Comparison of ENCODE assay signal across 26 cellular contexts in genomic region chr5:164394686-164395187, GRCh38.
"Had no signal": no experiment of that assay in that cellular context is flagged by ENCODE, and none has a peak within 500 bp of the region (broad histone marks: within the 10 kb centered on the region; RNA-seq: fewer than 3 reads in every experiment).

No MANE protein-coding gene starts in this region.

- H3K4me1 Mint-ChIP-seq: activated CD4-positive, alpha-beta memory T cell treated with anti-CD3 and anti-CD28 coated beads, Interleukin-2, amount 10 ng/mL, durations not matched to agents 7 days and 5 days; activated CD4-positive, alpha-beta T cell treated with anti-CD3 and anti-CD28 coated beads, Interleukin-2, amount 10 ng/mL, durations not matched to agents 24 days and 14 days; naive thymus-derived CD8-positive, alpha-beta T cell had no signal

- H3K4me3 ChIP-seq: body of pancreas, cardiac muscle cell, esophagus squamous epithelium, gastroesophageal sphincter, left ventricle myocardium inferior, neural progenitor cell, testis had no signal

- H3K4me1 ChIP-seq: body of pancreas, esophagus squamous epithelium, gastroesophageal sphincter, left ventricle myocardium inferior, testis had no signal

- H3K27ac ChIP-seq: body of pancreas, cardiac muscle cell, esophagus squamous epithelium, gastroesophageal sphincter, left ventricle myocardium inferior, neural progenitor cell, testis had no signal

- H3K27me3 ChIP-seq: body of pancreas, cardiac muscle cell, esophagus squamous epithelium, gastroesophageal sphincter, neural progenitor cell, testis had no signal

- DNase-seq: activated CD4-positive, alpha-beta memory T cell treated with anti-CD3 and anti-CD28 coated beads, Interleukin-2, amount 10 ng/mL, durations not matched to agents 7 days and 5 days; activated CD4-positive, alpha-beta T cell treated with anti-CD3 and anti-CD28 coated beads, Interleukin-2, amount 10 ng/mL, durations not matched to agents 24 days and 14 days; activated effector memory CD4-positive, alpha-beta T cell treated with Interleukin-2 at 50 U/mL for 16 hours; activated naive CD4-positive, alpha-beta T cell treated with anti-CD3 and anti-CD28 coated beads for 36 hours; activated T-cell treated with anti-CD3 and anti-CD28 coated beads, Interleukin-2, amount 50 U/mL, for 72 hours; anterior cingulate cortex; body of pancreas; cortex of kidney; endodermal cell; esophagus squamous epithelium; head of caudate nucleus; hypothalamus; left ventricle myocardium inferior; mammary epithelial cell; naive thymus-derived CD8-positive, alpha-beta T cell; small intestine; stimulated activated CD4-positive, alpha-beta T cell treated with anti-CD3 and anti-CD28 coated beads, Interleukin-15, amount 100 ng/mL, for 24 hours; stimulated activated naive CD4-positive, alpha-beta T cell; testis had no signal

- H3K4me3 Mint-ChIP-seq: activated CD4-positive, alpha-beta memory T cell treated with anti-CD3 and anti-CD28 coated beads, Interleukin-2, amount 10 ng/mL, durations not matched to agents 7 days and 5 days; activated CD4-positive, alpha-beta T cell treated with anti-CD3 and anti-CD28 coated beads, Interleukin-2, amount 10 ng/mL, durations not matched to agents 24 days and 14 days; activated naive CD4-positive, alpha-beta T cell treated with anti-CD3 and anti-CD28 coated beads for 36 hours; activated T-cell treated with anti-CD3 and anti-CD28 coated beads, Interleukin-2, amount 50 U/mL, for 72 hours; endodermal cell; mesothelial cell of epicardium; naive thymus-derived CD8-positive, alpha-beta T cell; neural progenitor cell; type B pancreatic cell had no signal

- H3K9me3 ChIP-seq: body of pancreas, esophagus squamous epithelium, gastroesophageal sphincter, left ventricle myocardium inferior, testis had no signal

- H3K9me3 Mint-ChIP-seq: activated CD4-positive, alpha-beta T cell treated with anti-CD3 and anti-CD28 coated beads, Interleukin-2, amount 10 ng/mL, durations not matched to agents 24 days and 14 days; endodermal cell; mesothelial cell of epicardium; neural progenitor cell; type B pancreatic cell had no signal

- H3K27me3 Mint-ChIP-seq: activated CD4-positive, alpha-beta memory T cell treated with anti-CD3 and anti-CD28 coated beads, Interleukin-2, amount 10 ng/mL, durations not matched to agents 7 days and 5 days; activated CD4-positive, alpha-beta T cell treated with anti-CD3 and anti-CD28 coated beads, Interleukin-2, amount 10 ng/mL, durations not matched to agents 24 days and 14 days; naive thymus-derived CD8-positive, alpha-beta T cell; type B pancreatic cell had no signal

- H3K36me3 Mint-ChIP-seq: mesothelial cell of epicardium, neural progenitor cell, type B pancreatic cell had no signal

- ATAC-seq: activated CD4-positive, CD25-positive, alpha-beta regulatory T cell treated with anti-CD3 and anti-CD28 coated beads, Interleukin-2, amount 50 U/mL, for 24 hours; activated T-cell treated with anti-CD3 and anti-CD28 coated beads, Interleukin-2, amount 50 U/mL, for 72 hours; body of pancreas; gastroesophageal sphincter; naive thymus-derived CD8-positive, alpha-beta T cell; sciatic nerve had no signal

- H3K36me3 ChIP-seq: cardiac muscle cell, esophagus squamous epithelium, gastroesophageal sphincter, left ventricle myocardium inferior, neural progenitor cell had no signal

- H3K27ac Mint-ChIP-seq: activated CD4-positive, alpha-beta memory T cell treated with anti-CD3 and anti-CD28 coated beads, Interleukin-2, amount 10 ng/mL, durations not matched to agents 7 days and 5 days; activated CD4-positive, alpha-beta T cell treated with anti-CD3 and anti-CD28 coated beads, Interleukin-2, amount 10 ng/mL, durations not matched to agents 24 days and 14 days; activated naive CD4-positive, alpha-beta T cell treated with anti-CD3 and anti-CD28 coated beads for 36 hours; activated T-cell treated with anti-CD3 and anti-CD28 coated beads, Interleukin-2, amount 50 U/mL, for 72 hours; endodermal cell; mesothelial cell of epicardium; naive thymus-derived CD8-positive, alpha-beta T cell; neural progenitor cell; type B pancreatic cell had no signal
